2 cellular contexts compared by ENCODE assay signal in genomic region chr16:2154533-2155090, GRCh38.
TF ChIP-seq lines count a peak whose summit lies in the region.

No MANE protein-coding gene starts in this region.

TF ChIP-seq in SK-N-SH, 30 proteins besides CTCF, POLR2A, EP300 and RAD21 (continued from another document):
- TF ChIP-seq ZBTB33 (IDR thresholded peaks at IDR 0.05; ENCODE audit: borderline replicate concordance, low read depth), result no peak
- TF ChIP-seq TCF12 (IDR thresholded peaks at IDR 0.05), result no peak
- TF ChIP-seq NRF1 (IDR thresholded peaks at IDR 0.05; ENCODE audit: low read depth, low read length), result no peak
- no peak for TF ChIP-seq GABPA (IDR thresholded peaks at IDR 0.05; ENCODE audit: low read depth)
- no peak for TF ChIP-seq SMC3 (IDR thresholded peaks at IDR 0.05; ENCODE audit: low read depth, low read length)
- TF ChIP-seq IRF3 (IDR thresholded peaks at IDR 0.05; ENCODE audit: low read depth, low read length), result no peak
- no peak for TF ChIP-seq CHD2 (IDR thresholded peaks at IDR 0.05; ENCODE audit: low read length, partially characterized antibody)
- no peak for TF ChIP-seq EZH2phosphoT487 (IDR thresholded peaks at IDR 0.05; ENCODE audit: borderline replicate concordance, low read depth)
TF ChIP-seq in SK-N-SH: peak in this region for 0.

TF ChIP-seq in SK-N-SH treated with all-trans-retinoic acid at 6 μM for 48 hours, 23 proteins besides CTCF, POLR2A, EP300 and RAD21 (continued from another document):
- TF ChIP-seq TOX (CRISPR knock-in tag; IDR thresholded peaks at IDR 0.05; ENCODE audit: borderline replicate concordance) (no peak), ZC3H10 (CRISPR knock-in tag; IDR thresholded peaks at IDR 0.05) (no peak), PPARA (CRISPR knock-in tag; IDR thresholded peaks at IDR 0.05; ENCODE audit: borderline replicate concordance) (no peak), OSR1 (CRISPR knock-in tag; IDR thresholded peaks at IDR 0.05) (no peak), ISL1 (CRISPR knock-in tag; IDR thresholded peaks at IDR 0.05) (no peak), ZNF565 (CRISPR knock-in tag; conservative IDR thresholded peaks at IDR 0.05; ENCODE audit: low read depth) (no peak), ARNTL (CRISPR knock-in tag; IDR thresholded peaks at IDR 0.05; ENCODE audit: borderline replicate concordance, low read depth) (no peak), CSRNP3 (CRISPR knock-in tag; IDR thresholded peaks at IDR 0.05) (no peak), CREB5 (CRISPR knock-in tag; IDR thresholded peaks at IDR 0.05; ENCODE audit: low read depth) (no peak)
